In the genomic region with DNA sequence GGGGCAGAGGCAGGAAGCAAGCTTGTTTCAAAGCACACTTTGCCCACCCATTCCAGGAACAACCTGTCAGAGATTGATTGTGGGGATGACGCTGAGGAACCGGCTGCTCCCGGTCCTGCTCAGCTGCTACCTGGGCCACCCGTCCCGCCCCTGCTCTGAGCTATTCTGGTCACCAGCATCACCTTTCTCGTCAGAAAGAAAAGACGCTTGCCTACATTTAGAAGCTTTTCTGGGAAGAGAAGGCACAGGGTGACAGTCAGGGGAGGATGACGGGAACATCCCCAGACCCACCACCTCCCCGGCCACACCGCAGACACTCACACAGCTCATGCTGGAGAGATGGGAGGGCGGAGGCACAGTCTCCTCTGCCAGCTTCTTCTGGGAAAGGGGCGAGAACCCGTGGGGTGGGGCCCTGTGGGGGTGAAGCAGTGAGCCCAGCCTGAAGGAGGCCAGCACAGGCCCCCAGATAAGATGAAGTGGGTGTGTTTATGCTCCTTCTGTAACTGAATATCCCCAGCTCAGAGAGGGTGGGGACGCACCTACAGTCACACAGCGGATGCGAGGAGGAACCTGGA, we compare ENCODE assay signal across 33 cellular contexts.
"Had no signal": no experiment of that assay in that cellular context is flagged by ENCODE, and none has a peak within 500 bp of the region (broad histone marks: within the 10 kb centered on the region; RNA-seq: fewer than 3 reads in every experiment).

No MANE protein-coding gene starts in this region.

- H3K27me3 ChIP-seq: hepatocyte, ovary, testis, thyroid gland, upper lobe of right lung had no signal

- H3K27ac ChIP-seq: heart right ventricle, hepatocyte, lower lobe of right lung, neural progenitor cell, neutrophil, ovary, prostate gland, stomach, testis, thyroid gland, transverse colon, upper lobe of right lung had no signal

- H3K36me3 Mint-ChIP-seq: naive B cell, natural killer cell, neural progenitor cell had no signal

- H3K27ac Mint-ChIP-seq: naive B cell; natural killer cell; nephron progenitor cell; neural progenitor cell; stimulated activated naive B cell treated with anti-CD40 and anti-IgM and Interleukin-4, amounts not matched to agents 10 μg/mL and 1 μg/mL and 100 μg/mL, for 72 hours had no signal

- H3K4me1 ChIP-seq: heart right ventricle, lower lobe of right lung, neural progenitor cell, prostate gland, stomach, testis, thyroid gland, transverse colon, upper lobe of right lung had no signal

- H3K4me3 ChIP-seq: heart right ventricle, hepatocyte, lower lobe of right lung, neural progenitor cell, ovary, prostate gland, smooth muscle cell, stomach, testis, thyroid gland, transverse colon, upper lobe of right lung had no signal

- ATAC-seq: heart right ventricle; left cardiac atrium; left lobe of liver; left ventricle myocardium superior; lower lobe of right lung; natural killer cell; right cardiac atrium; stimulated activated naive B cell treated with anti-CD40 and anti-IgM and Interleukin-4, amounts not matched to agents 10 μg/mL and 1 μg/mL and 100 μg/mL, for 72 hours; stimulated activated naive CD8-positive, alpha-beta T cell treated with anti-CD3 and anti-CD28 coated beads, Interleukin-15, Interleukin-2, amounts not matched to agents 100 U/mL and 50 U/mL, for 24 hours; upper lobe of right lung had no signal

- H3K9ac ChIP-seq: neural progenitor cell had no signal

- FAIRE-seq: keratinocyte, urothelium cell line had no signal

- H3K9me3 Mint-ChIP-seq: natural killer cell, nephron progenitor cell, neural progenitor cell had no signal

- H3K79me2 ChIP-seq: hepatocyte had no signal

- DNase-seq: heart right ventricle; kidney glomerular epithelial cell; left cardiac atrium; left ventricle myocardium superior; lower lobe of right lung; mammary epithelial cell; mesenchymal stem cell; naive B cell; natural killer cell; nephron progenitor cell; occipital lobe; retina; right cardiac atrium; stimulated activated CD4-positive, alpha-beta T cell treated with anti-CD3 and anti-CD28 coated beads, Interleukin-12 subunit alpha, Interleukin-12 subunit beta, amount 100 ng/mL, for 4 hours; stimulated activated CD4-positive, alpha-beta T cell treated with anti-CD3 and anti-CD28 coated beads, Interleukin-15, amount 100 ng/mL, for 24 hours; stimulated activated CD4-positive, alpha-beta T cell treated with anti-CD3 and anti-CD28 coated beads, Interleukin-2, amount 100 ng/mL, for 24 hours; stimulated activated CD4-positive, alpha-beta T cell treated with anti-CD3 and anti-CD28 coated beads, Interleukin-4, amount 100 ng/mL, for 1 hour; stimulated activated naive B cell treated with anti-CD40 and anti-IgM and Interleukin-4, amounts not matched to agents 10 μg/mL and 1 μg/mL and 100 μg/mL, for 72 hours; stimulated activated naive CD8-positive, alpha-beta T cell treated with anti-CD3 and anti-CD28 coated beads, Interleukin-15, Interleukin-2, amounts not matched to agents 100 U/mL and 50 U/mL, for 24 hours; stomach; testis; thyroid gland; transverse colon had no signal

- H3K36me3 ChIP-seq: heart right ventricle, lower lobe of right lung, neural progenitor cell, neutrophil, ovary, prostate gland, stomach, thyroid gland, transverse colon, upper lobe of right lung had no signal

- H2AFZ ChIP-seq: hepatocyte, neural progenitor cell had no signal

- H3K9me3 ChIP-seq: heart right ventricle, lower lobe of right lung, neutrophil, ovary, prostate gland, testis, thyroid gland, transverse colon, upper lobe of right lung had no signal

- H3K4me2 ChIP-seq: hepatocyte, neural progenitor cell, smooth muscle cell had no signal
